In genomic region chr17:16286009-16286946, GRCh38 we compare ENCODE assay signal across 1 cellular context.
A peak's percentile ranks its signal among the peaks of the same experiment; 100 is the strongest.
TF ChIP-seq lines count a peak whose summit lies in the region.

No MANE protein-coding gene starts in this region.

TF ChIP-seq in K562, 482 proteins besides CTCF, POLR2A, EP300 and RAD21 (continued from another document and continues in another):
- TF ChIP-seq MBD1 (CRISPR knock-in tag; IDR thresholded peaks at IDR 0.05) = no peak
- peak in 1 of 2 experiments; percentile 24; a peak in 2 of 4 replicates for TF ChIP-seq TBL1XR1 (IDR thresholded peaks at IDR 0.05; ENCODE audit: low read length in 2 of 2)
- TF ChIP-seq ZNF644 (tag; IDR thresholded peaks at IDR 0.05; ENCODE audit: low read depth) = peak; percentile 79
- no peak for TF ChIP-seq ETS2 (tag; IDR thresholded peaks at IDR 0.05; ENCODE audit: borderline replicate concordance, poor library complexity, severe bottlenecking)
- TF ChIP-seq NELFE (IDR thresholded peaks at IDR 0.05; ENCODE audit: insufficient read depth, insufficient read length) = no peak
- peak; percentile 60; the same call in 1 of the 2 replicates for TF ChIP-seq GABPB1 (CRISPR knock-in tag; IDR thresholded peaks at IDR 0.05)
- TF ChIP-seq ZNF589 (CRISPR knock-in tag; IDR thresholded peaks at IDR 0.05; ENCODE audit: low read depth) = peak; percentile 57; the same call in 1 of the 2 replicates
- peak; percentile 76 for TF ChIP-seq ZFP36 (IDR thresholded peaks at IDR 0.05; ENCODE audit: low read depth, low read length, partially characterized antibody)
- peak; percentile 93 for TF ChIP-seq MTF1 (CRISPR knock-in tag; IDR thresholded peaks at IDR 0.05; ENCODE audit: borderline replicate concordance)
- peak; percentile 84 for TF ChIP-seq LEF1 (IDR thresholded peaks at IDR 0.05)
- no peak for TF ChIP-seq ADNP (tag; IDR thresholded peaks at IDR 0.05)
- no peak for TF ChIP-seq PRMT5 (CRISPR knock-in tag; IDR thresholded peaks at IDR 0.05)
- TF ChIP-seq ARID1B (IDR thresholded peaks at IDR 0.05) = peak; percentile 81
- TF ChIP-seq CREB3L1 (IDR thresholded peaks at IDR 0.05; ENCODE audit: borderline replicate concordance, low read depth) = peak; percentile 56; the same call in 1 of the 2 replicates
- TF ChIP-seq POLR2G (IDR thresholded peaks at IDR 0.05; ENCODE audit: low read depth, low read length) = peak; percentile 72
- peak; percentile 76 for TF ChIP-seq NFE2 (IDR thresholded peaks at IDR 0.05; ENCODE audit: low read depth)
- TF ChIP-seq MITF (IDR thresholded peaks at IDR 0.05) = no peak
- TF ChIP-seq ZNF639 (CRISPR knock-in tag; conservative IDR thresholded peaks at IDR 0.05 in 1 of 2, IDR thresholded peaks at IDR 0.05 in 1 of 2) = peak in 1 of 2 experiments; percentile 43; a peak in 1 of 4 replicates
- TF ChIP-seq JUN (IDR thresholded peaks at IDR 0.05; ENCODE audit: borderline replicate concordance, low read depth, low read length) = peak; percentile 29; the same call in 1 of the 2 replicates
- TF ChIP-seq JUN (CRISPR knock-in tag; IDR thresholded peaks at IDR 0.05; ENCODE audit: borderline replicate concordance) = no peak
- no peak for TF ChIP-seq KAT2B (IDR thresholded peaks at IDR 0.05; ENCODE audit: low read depth, low read length)
- TF ChIP-seq ELF2 (CRISPR knock-in tag; IDR thresholded peaks at IDR 0.05) = no peak
- TF ChIP-seq IFI16 (CRISPR knock-in tag; IDR thresholded peaks at IDR 0.05) = no peak
- TF ChIP-seq E2F8 (IDR thresholded peaks at IDR 0.05; ENCODE audit: low read depth, partially characterized antibody) = no peak
- no peak for TF ChIP-seq XRCC3 (IDR thresholded peaks at IDR 0.05)
- TF ChIP-seq RBM34 (IDR thresholded peaks at IDR 0.05; ENCODE audit: borderline replicate concordance, insufficient read depth, low read length) = no peak
- TF ChIP-seq MAX (CRISPR knock-in tag; IDR thresholded peaks at IDR 0.05) = peak; percentile 21; the same call in 1 of the 2 replicates
- TF ChIP-seq SMARCA4 (IDR thresholded peaks at IDR 0.05) = peak; percentile 74
- 0 out of 2 replicates have a peak, but pooled peaks have one; percentile 23 for TF ChIP-seq TAF7 (tag; IDR thresholded peaks at IDR 0.05)
- no peak for TF ChIP-seq WHSC1 (IDR thresholded peaks at IDR 0.05; ENCODE audit: low read length)
- peak; percentile 89; the same call in 1 of the 2 replicates for TF ChIP-seq AFF4 (CRISPR knock-in tag; IDR thresholded peaks at IDR 0.05)
- TF ChIP-seq TCF3 (CRISPR knock-in tag; IDR thresholded peaks at IDR 0.05) = peak; percentile 60; the same call in 1 of the 2 replicates
- no peak for TF ChIP-seq PTTG1 (tag; IDR thresholded peaks at IDR 0.05; ENCODE audit: low read depth)
- TF ChIP-seq SP2 (IDR thresholded peaks at IDR 0.05; ENCODE audit: extremely low read depth, low read depth, low read length, poor library complexity, severe bottlenecking) = no peak
- no peak for TF ChIP-seq ZNF354B (CRISPR knock-in tag; IDR thresholded peaks at IDR 0.05)
- TF ChIP-seq HMBOX1 (IDR thresholded peaks at IDR 0.05) = peak; percentile 97
- TF ChIP-seq RNF2 (IDR thresholded peaks at IDR 0.05) = peak; percentile 95
- 0 out of 2 replicates have a peak, but pooled peaks have one; percentile 23 for TF ChIP-seq CBX5 (IDR thresholded peaks at IDR 0.05; ENCODE audit: borderline replicate concordance, low read depth)
- peak; percentile 98 for TF ChIP-seq MYNN (IDR thresholded peaks at IDR 0.05)
- TF ChIP-seq MYNN (CRISPR knock-in tag; IDR thresholded peaks at IDR 0.05) = peak; percentile 70; the same call in 1 of the 2 replicates
- TF ChIP-seq ZNF212 (CRISPR knock-in tag; IDR thresholded peaks at IDR 0.05) = no peak
- no peak for TF ChIP-seq ARNT (IDR thresholded peaks at IDR 0.05)
- peak; percentile 93 for TF ChIP-seq SOX6 (IDR thresholded peaks at IDR 0.05)
- peak; percentile 31; the same call in 1 of the 2 replicates for TF ChIP-seq MAFK (IDR thresholded peaks at IDR 0.05; ENCODE audit: low read length)
- TF ChIP-seq ELF4 (CRISPR knock-in tag; IDR thresholded peaks at IDR 0.05) = no peak
- TF ChIP-seq SMARCC2 (IDR thresholded peaks at IDR 0.05; ENCODE audit: low read depth) = peak; percentile 68
- peak; percentile 10 for TF ChIP-seq CCNT2 (IDR thresholded peaks at IDR 0.05; ENCODE audit: borderline replicate concordance, extremely low read depth, insufficient read length, low read depth, low read length)
- TF ChIP-seq ZNF740 (CRISPR knock-in tag; IDR thresholded peaks at IDR 0.05) = no peak
- peak in 1 of 2 experiments; percentile 23; a peak in 1 of 4 replicates for TF ChIP-seq ZNF740 (tag; IDR thresholded peaks at IDR 0.05)
- TF ChIP-seq THRA (IDR thresholded peaks at IDR 0.05) = peak; percentile 91
- TF ChIP-seq ZNF143 (CRISPR knock-in tag; IDR thresholded peaks at IDR 0.05) = no peak
- no peak for TF ChIP-seq ZNF561 (CRISPR knock-in tag; conservative IDR thresholded peaks at IDR 0.05)
